ENCODE assay signal across 1 cellular context in genomic region chr1:84936116-84936810, GRCh38.
A peak's percentile ranks its signal among the peaks of the same experiment; 100 is the strongest.
TF ChIP-seq lines count a peak whose summit lies in the region.

No MANE protein-coding gene starts in this region.

TF ChIP-seq in HEK293, 187 proteins besides CTCF, POLR2A, EP300 and RAD21 (continued from another document):
- TF ChIP-seq PATZ1 (tag by site-specific recombination; IDR thresholded peaks at IDR 0.05) (no peak), ZNF692 (tag by site-specific recombination; IDR thresholded peaks at IDR 0.05) (peak; percentile 59; the same call in 1 of the 2 replicates), IKZF3 (tag by site-specific recombination; IDR thresholded peaks at IDR 0.05) (peak; percentile 53; the same call in 1 of the 2 replicates), HOXD13 (CRISPR knock-in tag; IDR thresholded peaks at IDR 0.05; ENCODE audit: borderline replicate concordance) (no peak), ZNF561 (tag by site-specific recombination; IDR thresholded peaks at IDR 0.05; ENCODE audit: borderline replicate concordance) (no peak), ZNF2 (tag by site-specific recombination; IDR thresholded peaks at IDR 0.05) (peak; percentile 48; the same call in 1 of the 2 replicates), ZNF654 (tag by site-specific recombination; IDR thresholded peaks at IDR 0.05; ENCODE audit: low read depth) (peak; percentile 98), ZNF518A (tag by site-specific recombination; conservative IDR thresholded peaks at IDR 0.05; ENCODE audit: low read depth) (0 out of 2 replicates have a peak, but pooled peaks have one; percentile 10), ZFP37 (tag by site-specific recombination; IDR thresholded peaks at IDR 0.05) (no peak), GLIS1 (tag by site-specific recombination; IDR thresholded peaks at IDR 0.05) (no peak)
